In the genomic region with DNA sequence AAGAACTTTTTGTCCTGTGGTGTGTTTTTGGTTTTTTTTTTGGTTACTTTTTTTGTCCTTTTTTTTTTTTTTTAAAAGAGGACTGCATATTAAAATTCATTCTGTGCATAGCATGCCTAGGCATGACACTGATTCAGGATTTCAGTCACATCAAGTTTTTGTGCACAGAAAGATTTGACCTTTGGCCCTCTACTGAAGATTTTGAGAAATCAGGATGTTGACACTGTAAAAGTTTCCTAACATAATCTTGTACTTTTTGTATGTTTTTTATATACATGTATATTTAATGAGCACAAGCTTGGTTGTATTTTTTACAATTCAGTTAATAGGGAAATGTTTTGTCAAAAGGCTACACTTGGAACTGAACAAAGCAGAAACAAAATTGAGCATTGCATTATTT, we compare ENCODE assay signal across 27 cellular contexts.
"Had no signal": no experiment of that assay in that cellular context is flagged by ENCODE, and none has a peak within 500 bp of the region (broad histone marks: within the 10 kb centered on the region; RNA-seq: fewer than 3 reads in every experiment).

No MANE protein-coding gene starts in this region.

- H3K36me3 ChIP-seq: prostate gland had no signal

- H3K4me3 Mint-ChIP-seq: memory B cell; naive thymus-derived CD4-positive, alpha-beta T cell; natural killer cell treated with Interleukin-12 subunit alpha and Interleukin-12 subunit beta and Interleukin-15 and Interleukin-18, amount 100 ng/mL, for 72 hours; stimulated activated effector memory CD8-positive, alpha-beta T cell treated with anti-CD3 and anti-CD28 coated beads, Interleukin-12 subunit alpha, Interleukin-12 subunit beta, amount 100 ng/mL, for 72 hours; stimulated activated naive CD8-positive, alpha-beta T cell treated with anti-CD3 and anti-CD28 coated beads, Interleukin-15, Interleukin-2, amounts not matched to agents 100 ng/mL and 50 ng/mL, for 24 hours had no signal

- H3K4me1 ChIP-seq: pancreas, prostate gland, tibial artery, vagina had no signal

- H3K79me2 ChIP-seq: hepatocyte had no signal

- ATAC-seq: left cardiac atrium; left lung; mucosa of descending colon; naive thymus-derived CD4-positive, alpha-beta T cell; natural killer cell treated with Interleukin-12 subunit alpha and Interleukin-12 subunit beta and Interleukin-15 and Interleukin-18, amount 100 ng/mL, for 72 hours; pancreas; right cardiac atrium; stimulated activated effector memory CD8-positive, alpha-beta T cell treated with anti-CD3 and anti-CD28 coated beads, Interleukin-12 subunit alpha, Interleukin-12 subunit beta, amount 100 ng/mL, for 72 hours had no signal

- H3K27me3 ChIP-seq: hepatocyte, left lung, pancreas, sigmoid colon, spleen, suprapubic skin, tibial artery, vagina had no signal

- FAIRE-seq: pancreas, small intestine had no signal

- H3K4me3 ChIP-seq: hepatocyte, left lung, lung, mucosa of descending colon, pancreas, prostate gland, sigmoid colon, spleen, suprapubic skin, thoracic aorta, tibial artery, vagina had no signal

- H3K27me3 Mint-ChIP-seq: memory B cell; naive thymus-derived CD4-positive, alpha-beta T cell; natural killer cell treated with Interleukin-12 subunit alpha and Interleukin-12 subunit beta and Interleukin-15 and Interleukin-18, amount 100 ng/mL, for 72 hours; stimulated activated naive CD8-positive, alpha-beta T cell treated with anti-CD3 and anti-CD28 coated beads, Interleukin-15, Interleukin-2, amounts not matched to agents 100 ng/mL and 50 ng/mL, for 24 hours had no signal

- H3K9me3 Mint-ChIP-seq: memory B cell; naive thymus-derived CD4-positive, alpha-beta T cell; natural killer cell treated with Interleukin-12 subunit alpha and Interleukin-12 subunit beta and Interleukin-15 and Interleukin-18, amount 100 ng/mL, for 72 hours; stimulated activated effector memory CD8-positive, alpha-beta T cell treated with anti-CD3 and anti-CD28 coated beads, Interleukin-12 subunit alpha, Interleukin-12 subunit beta, amount 100 ng/mL, for 72 hours; stimulated activated naive CD8-positive, alpha-beta T cell treated with anti-CD3 and anti-CD28 coated beads, Interleukin-15, Interleukin-2, amounts not matched to agents 100 ng/mL and 50 ng/mL, for 24 hours had no signal

- H3K9me3 ChIP-seq: left lung, mucosa of descending colon, pancreas, prostate gland, sigmoid colon, spleen, suprapubic skin, thoracic aorta, tibial artery, vagina had no signal

- DNase-seq: islet precursor cell; kidney glomerular epithelial cell; left cardiac atrium; left lung; midbrain; mucosa of descending colon; naive thymus-derived CD4-positive, alpha-beta T cell; pancreas; retina; right cardiac atrium; sigmoid colon; small intestine; spleen; stimulated activated CD4-positive, alpha-beta T cell treated with anti-CD3 and anti-CD28 coated beads, Interleukin-4, amount 100 ng/mL, for 24 hours; stimulated activated naive CD4-positive, alpha-beta T cell; tibial artery; trophoblast cell had no signal

- H3K27ac Mint-ChIP-seq: memory B cell; natural killer cell treated with Interleukin-12 subunit alpha and Interleukin-12 subunit beta and Interleukin-15 and Interleukin-18, amount 100 ng/mL, for 72 hours; stimulated activated effector memory CD8-positive, alpha-beta T cell treated with anti-CD3 and anti-CD28 coated beads, Interleukin-12 subunit alpha, Interleukin-12 subunit beta, amount 100 ng/mL, for 72 hours; stimulated activated naive CD8-positive, alpha-beta T cell treated with anti-CD3 and anti-CD28 coated beads, Interleukin-15, Interleukin-2, amounts not matched to agents 100 ng/mL and 50 ng/mL, for 24 hours had no signal

- H3K4me2 ChIP-seq: hepatocyte had no signal

- H3K27ac ChIP-seq: hepatocyte, left lung, pancreas, prostate gland, sigmoid colon, spleen, suprapubic skin, thoracic aorta, tibial artery, vagina had no signal

- H2AFZ ChIP-seq: hepatocyte had no signal

- H3K4me1 Mint-ChIP-seq: stimulated activated effector memory CD8-positive, alpha-beta T cell treated with anti-CD3 and anti-CD28 coated beads, Interleukin-12 subunit alpha, Interleukin-12 subunit beta, amount 100 ng/mL, for 72 hours had no signal
